In genomic region chr5:59020611-59021285, GRCh38 we compare ENCODE assay signal across 9 cellular contexts.
DNase-seq lines count a peak whose midpoint lies in the region; ATAC-seq, FAIRE-seq and TF ChIP-seq lines count a peak whose summit lies in the region.
"Had no signal": no experiment of that assay in that cellular context is flagged by ENCODE, and none has a peak within 500 bp of the region (broad histone marks: within the 10 kb centered on the region; RNA-seq: fewer than 3 reads in every experiment).

No MANE protein-coding gene starts in this region.

- H3K27ac Mint-ChIP-seq in activated CD8-positive, alpha-beta T cell treated with anti-CD3 and anti-CD28 coated beads, Interleukin-2, amount 10 ng/mL, durations not matched to agents 7 days and 5 days, result no peak overlapping the region
- H3K27ac Mint-ChIP-seq in stimulated activated naive CD8-positive, alpha-beta T cell treated with anti-CD3 and anti-CD28 coated beads, Interleukin-15, amount 100 ng/mL, for 72 hours, result peak overlapping the region; percentile 63 to 84
- H3K27ac Mint-ChIP-seq: activated naive CD8-positive, alpha-beta T cell treated with anti-CD3 and anti-CD28 coated beads, Interleukin-2, amount 10 ng/mL, durations not matched to agents 7 days and 5 days had no signal

- FAIRE-seq in D721Med (lab: Jason Lieb, UNC) (no peak), GM12891 (lab: Jason Lieb, UNC) (no peak)

- no peak overlapping the region for H3K4me3 Mint-ChIP-seq in activated CD8-positive, alpha-beta T cell treated with anti-CD3 and anti-CD28 coated beads, Interleukin-2, amount 10 ng/mL, durations not matched to agents 7 days and 5 days
- peak overlapping the region; percentile 55 to 75 for H3K4me3 Mint-ChIP-seq in stimulated activated naive CD8-positive, alpha-beta T cell treated with anti-CD3 and anti-CD28 coated beads, Interleukin-15, amount 100 ng/mL, for 72 hours
- H3K4me3 Mint-ChIP-seq: activated naive CD8-positive, alpha-beta T cell treated with anti-CD3 and anti-CD28 coated beads, Interleukin-2, amount 10 ng/mL, durations not matched to agents 7 days and 5 days had no signal

- CTCF ChIA-PET in activated CD8-positive, alpha-beta T cell treated with anti-CD3 and anti-CD28 coated beads, Interleukin-2, amount 10 ng/mL, durations not matched to agents 7 days and 5 days (lab: Charles Lee), result interaction anchor here (1.0 to 1.8 kb wide), 6 partner anchors 11 to 167 kb away, joined by 3 to 8 read pairs (median 4); no protein-coding TSS in a partner anchor

- peaks cover 86% of the 10 kb centered on the region for H3K36me3 Mint-ChIP-seq in activated CD8-positive, alpha-beta T cell treated with anti-CD3 and anti-CD28 coated beads, Interleukin-2, amount 10 ng/mL, durations not matched to agents 7 days and 5 days (ENCODE audit: low read depth)

- no peaks in the 10 kb centered on the region for H3K27me3 Mint-ChIP-seq in activated CD8-positive, alpha-beta T cell treated with anti-CD3 and anti-CD28 coated beads, Interleukin-2, amount 10 ng/mL, durations not matched to agents 7 days and 5 days (ENCODE audit: low read depth)
- no peaks in the 10 kb centered on the region for H3K27me3 Mint-ChIP-seq in stimulated activated naive CD8-positive, alpha-beta T cell treated with anti-CD3 and anti-CD28 coated beads, Interleukin-15, amount 100 ng/mL, for 72 hours
- H3K27me3 Mint-ChIP-seq: activated naive CD8-positive, alpha-beta T cell treated with anti-CD3 and anti-CD28 coated beads, Interleukin-2, amount 10 ng/mL, durations not matched to agents 7 days and 5 days had no signal

- peak; percentile 47 for ATAC-seq in activated CD8-positive, alpha-beta T cell treated with anti-CD3 and anti-CD28 coated beads, Interleukin-2, amount 10 ng/mL, durations not matched to agents 7 days and 5 days
- peak; percentile 97 for ATAC-seq in stimulated activated naive CD8-positive, alpha-beta T cell treated with anti-CD3 and anti-CD28 coated beads, Interleukin-15, amount 100 ng/mL, for 72 hours
- no peak for ATAC-seq in HG03045 (IDR thresholded peaks at IDR 0.05; ENCODE audit: unreplicated experiment)

- no peak for TF ChIP-seq CTCF in D721Med (IDR thresholded peaks at IDR 0.05; ENCODE audit: insufficient read depth, missing control alignments)

- POLR2A ChIA-PET in activated CD8-positive, alpha-beta T cell treated with anti-CD3 and anti-CD28 coated beads, Interleukin-2, amount 10 ng/mL, durations not matched to agents 7 days and 5 days (lab: Charles Lee), result interaction anchor here (0.7 kb wide), 1 partner anchor 103 kb away, joined by 3 read pairs; no protein-coding TSS in a partner anchor

- peak; percentile 20 for DNase-seq in activated T-cell treated with anti-CD3 and anti-CD28 coated beads for 48 hours (ENCODE audit: low read depth)
- no peak for DNase-seq in activated T-cell treated with anti-CD3 and anti-CD28 coated beads, Interleukin-2, amount 50 U/mL, for 1 hour
- DNase-seq in activated CD8-positive, alpha-beta T cell treated with anti-CD3 and anti-CD28 coated beads, Interleukin-2, amount 10 ng/mL, durations not matched to agents 7 days and 5 days, result no peak
- peak; percentile 80 for DNase-seq in islet precursor cell
- peak in 1 of 2 donors; percentile 50 for DNase-seq in stimulated activated naive CD8-positive, alpha-beta T cell treated with anti-CD3 and anti-CD28 coated beads, Interleukin-15, amount 100 ng/mL, for 72 hours
- DNase-seq in D721Med (ENCODE audit: insufficient read length, low spot score), result no peak
- DNase-seq in GM12891 (ENCODE audit: insufficient read length, low spot score), result no peak
- DNase-seq: activated naive CD8-positive, alpha-beta T cell treated with anti-CD3 and anti-CD28 coated beads, Interleukin-2, amount 10 ng/mL, durations not matched to agents 7 days and 5 days had no signal

- H3K4me1 Mint-ChIP-seq in activated CD8-positive, alpha-beta T cell treated with anti-CD3 and anti-CD28 coated beads, Interleukin-2, amount 10 ng/mL, durations not matched to agents 7 days and 5 days (ENCODE audit: low read depth), result peaks cover 49% of the 10 kb centered on the region
- H3K4me1 Mint-ChIP-seq in stimulated activated naive CD8-positive, alpha-beta T cell treated with anti-CD3 and anti-CD28 coated beads, Interleukin-15, amount 100 ng/mL, for 72 hours, result peaks cover 54% of the 10 kb centered on the region

- TF ChIP-seq POLR2A in GM12891 (IDR thresholded peaks at IDR 0.05; ENCODE audit: low read depth, low read length), result no peak

- peaks cover 8% of the 10 kb centered on the region for H3K9me3 Mint-ChIP-seq in activated CD8-positive, alpha-beta T cell treated with anti-CD3 and anti-CD28 coated beads, Interleukin-2, amount 10 ng/mL, durations not matched to agents 7 days and 5 days (ENCODE audit: insufficient read depth)
- peaks cover 0 to 9% of the 10 kb centered on the region in 2 donors for H3K9me3 Mint-ChIP-seq in stimulated activated naive CD8-positive, alpha-beta T cell treated with anti-CD3 and anti-CD28 coated beads, Interleukin-15, amount 100 ng/mL, for 72 hours

TF ChIP-seq in GM12891, 5 proteins besides CTCF, POLR2A, EP300 and RAD21:
- TF ChIP-seq SPI1 (IDR thresholded peaks at IDR 0.05; ENCODE audit: low read depth, low read length), result no peak
- no peak for TF ChIP-seq POU2F2 (IDR thresholded peaks at IDR 0.05; ENCODE audit: low read depth, low read length)
- TF ChIP-seq POLR2AphosphoS5 (IDR thresholded peaks at IDR 0.05; ENCODE audit: low read depth, low read length), result no peak

Comparison
In these comparisons a context has a peak if more than half of its experiments do, and no peak if none do; other contexts are left out.
1. DNase-seq: peak in activated T-cell treated with anti-CD3 and anti-CD28 coated beads for 48 hours (single experiment) and islet precursor cell (single experiment); none in activated T-cell treated with anti-CD3 and anti-CD28 coated beads, Interleukin-2, amount 50 U/mL, for 1 hour (single experiment), activated CD8-positive, alpha-beta T cell treated with anti-CD3 and anti-CD28 coated beads, Interleukin-2, amount 10 ng/mL, durations not matched to agents 7 days and 5 days (single experiment), D721Med (single experiment) and GM12891 (single experiment).